ENCODE assay signal across 16 cellular contexts in the genomic region with DNA sequence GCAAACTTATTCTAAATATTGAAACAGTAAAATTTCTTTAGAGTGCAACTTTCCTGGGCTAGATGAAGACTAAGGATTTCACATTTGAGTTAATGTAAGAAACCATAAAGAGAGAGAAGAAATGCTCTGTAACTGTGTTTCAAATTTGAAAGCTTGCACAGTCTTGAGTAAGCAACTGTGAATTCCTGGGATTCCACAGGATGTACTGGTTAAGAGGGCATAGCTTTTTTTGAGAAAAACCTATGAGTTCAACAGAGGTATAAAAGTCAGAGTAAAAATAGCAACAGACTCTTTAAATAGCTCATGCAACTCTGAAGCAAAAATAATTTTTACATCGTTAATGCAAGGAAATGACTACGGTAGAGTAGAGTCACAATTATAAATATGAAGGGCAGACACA. TPM values are rescaled to one million over a fixed set of nuclear protein-coding genes. Genes with fewer than 3 reads are reported as not detected.
A peak's percentile ranks its signal among the peaks of the same experiment; 100 is the strongest.
DNase-seq lines count a peak whose midpoint lies in the region; ATAC-seq and TF ChIP-seq lines count a peak whose summit lies in the region.
"Had no signal": no experiment of that assay in that cellular context is flagged by ENCODE, and none has a peak within 500 bp of the region (broad histone marks: within the 10 kb centered on the region; RNA-seq: fewer than 3 reads in every experiment).

No MANE protein-coding gene starts in this region.

- TF ChIP-seq CTCF in astrocyte of the cerebellum (IDR thresholded peaks at IDR 0.05; ENCODE audit: low read depth, low read length, missing control alignments) (no peak), left lung (IDR thresholded peaks at IDR 0.05) (no peak), GM13976 (IDR thresholded peaks at IDR 0.05; ENCODE audit: borderline replicate concordance, control extremely low read depth, extremely low read depth, insufficient read depth, missing control alignments) (no peak)

- DNase-seq in AG20443 (ENCODE audit: low spot score) (peak; percentile 47), astrocyte of the cerebellum (ENCODE audit: low read depth) (peak; percentile 43), left lung (no peak), islet precursor cell (no peak), T-helper 17 cell (no peak), GM13976 (ENCODE audit: low spot score) (no peak)
- DNase-seq: COR-L47; gastrocnemius medialis; left ventricle myocardium inferior; pancreas; stimulated activated CD4-positive, alpha-beta T cell treated with anti-CD3 and anti-CD28 coated beads, Interleukin-2, amount 100 ng/mL, for 24 hours; stimulated activated naive CD4-positive, alpha-beta T cell treated with Interleukin-2 at 50 U/mL for 16 hours; WERI-Rb-1 had no signal

- in situ Hi-C loops in astrocyte of the cerebellum (cut with HindIII; ENCODE audit: low sequenced_read_pairs): no loop called here
- in situ Hi-C loops in GM13976 (cut with MboI; ENCODE audit: low sequenced_read_pairs, unreplicated experiment): no loop called here

- H3K36me3 Mint-ChIP-seq in T-helper 17 cell (ENCODE audit: low read depth): peaks cover 2% of the 10 kb centered on the region

- H3K27ac Mint-ChIP-seq in T-helper 17 cell: no peak overlapping the region

- H3K4me3 ChIP-seq in astrocyte of the cerebellum (ENCODE audit: low read depth, low read length) (no peak overlapping the region), left lung (no peak overlapping the region)
- H3K4me3 ChIP-seq: gastrocnemius medialis, left ventricle myocardium inferior, pancreas had no signal

- H3K4me1 Mint-ChIP-seq in T-helper 17 cell: no peaks in the 10 kb centered on the region

- no peak for TF ChIP-seq EP300 in Ishikawa (IDR thresholded peaks at IDR 0.05; ENCODE audit: borderline replicate concordance)

- peaks cover 12% of the 10 kb centered on the region for H3K27me3 Mint-ChIP-seq in T-helper 17 cell

- H3K9me3 ChIP-seq in left lung (no peaks in the 10 kb centered on the region), T-helper 17 cell (ENCODE audit: control insufficient read depth, low read length, poor library complexity, severe bottlenecking) (no peaks in the 10 kb centered on the region)
- H3K9me3 ChIP-seq: gastrocnemius medialis, left ventricle myocardium inferior, pancreas had no signal

- H3K4me1 ChIP-seq in left lung: no peaks in the 10 kb centered on the region
- H3K4me1 ChIP-seq: pancreas had no signal

- no peaks in the 10 kb centered on the region for H3K27me3 ChIP-seq in left lung
- H3K27me3 ChIP-seq: gastrocnemius medialis, pancreas had no signal

- H3K27ac ChIP-seq in left lung: no peak overlapping the region
- H3K27ac ChIP-seq: gastrocnemius medialis, KMS-11, left ventricle myocardium inferior, pancreas, WERI-Rb-1 had no signal

- TF ChIP-seq RAD21 in Ishikawa (IDR thresholded peaks at IDR 0.05; ENCODE audit: low read depth): no peak

- intact Hi-C loops in left lung (cut with DNase I): no loop called here

- ATAC-seq in left lung: peak; percentile 40
- ATAC-seq in HG02885 (IDR thresholded peaks at IDR 0.05; ENCODE audit: poor library complexity, unreplicated experiment): no peak
- no peak for ATAC-seq in T-helper 17 cell
- ATAC-seq: gastrocnemius medialis, pancreas had no signal

- H3K36me3 ChIP-seq in left lung: no peaks in the 10 kb centered on the region
- H3K36me3 ChIP-seq: gastrocnemius medialis, left ventricle myocardium inferior, pancreas, WERI-Rb-1 had no signal

- H3K4me3 Mint-ChIP-seq in T-helper 17 cell: no peak overlapping the region

TF ChIP-seq in Ishikawa, 13 proteins besides CTCF, POLR2A, EP300 and RAD21:
- TF ChIP-seq TEAD4 (IDR thresholded peaks at IDR 0.05) (peak; percentile 82), TCF12 (IDR thresholded peaks at IDR 0.05; ENCODE audit: low read depth) (no peak), NFIC (IDR thresholded peaks at IDR 0.05) (no peak), CREB1 (IDR thresholded peaks at IDR 0.05; ENCODE audit: low read depth) (no peak), ZBTB7A (IDR thresholded peaks at IDR 0.05; ENCODE audit: low read depth) (no peak), TAF1 (IDR thresholded peaks at IDR 0.05; ENCODE audit: low read depth) (no peak)
- TF ChIP-seq, protein P1, sequence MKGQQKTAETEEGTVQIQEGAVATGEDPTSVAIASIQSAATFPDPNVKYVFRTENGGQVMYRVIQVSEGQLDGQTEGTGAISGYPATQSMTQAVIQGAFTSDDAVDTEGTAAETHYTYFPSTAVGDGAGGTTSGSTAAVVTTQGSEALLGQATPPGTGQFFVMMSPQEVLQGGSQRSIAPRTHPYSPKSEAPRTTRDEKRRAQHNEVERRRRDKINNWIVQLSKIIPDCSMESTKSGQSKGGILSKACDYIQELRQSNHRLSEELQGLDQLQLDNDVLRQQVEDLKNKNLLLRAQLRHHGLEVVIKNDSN (IDR thresholded peaks at IDR 0.05): no peak

RNA-seq across cellular contexts. Expression of a gene that starts 25.5 kb away (rescaled TPM):
- total RNA-seq in left lung: 10 to 100 TPM; 39.3 to 51.2 TPM
- total RNA-seq in T-helper 17 cell: 10 to 100 TPM; 30.4 to 39.3 TPM

Comparison
In these comparisons a context has a peak if more than half of its experiments do, and no peak if none do; other contexts are left out.
1. DNase-seq: peak in AG20443 (single experiment) and astrocyte of the cerebellum (single experiment); none in left lung (0 of 2), islet precursor cell (single experiment), T-helper 17 cell (0 of 3) and GM13976 (single experiment).